8 cellular contexts compared by ENCODE assay signal in genomic region chrX:41559662-41560061, GRCh38.
DNase-seq lines count a peak whose midpoint lies in the region; ATAC-seq and TF ChIP-seq lines count a peak whose summit lies in the region.

No MANE protein-coding gene starts in this region.

- H3K27me3 Mint-ChIP-seq in HFFc6 (ENCODE audit: insufficient read depth), result no peaks in the 10 kb centered on the region; the same call in none of the 2 replicates

- TF ChIP-seq CTCF in A673 (conservative IDR thresholded peaks at IDR 0.05; ENCODE audit: low read depth, low read length) (no peak), HFFc6 (IDR thresholded peaks at IDR 0.05) (no peak), ascending aorta (IDR thresholded peaks at IDR 0.05) (no peak)

- H3K27me3 ChIP-seq in A673 (replicated peaks; ENCODE audit: insufficient read depth, low read depth, low read length, poor library complexity) (no peaks in the 10 kb centered on the region), ascending aorta (no peaks in the 10 kb centered on the region), mucosa of rectum (ENCODE audit: control insufficient read depth in 2 of 2, insufficient read depth in 2 of 2, low read length in 2 of 2) (peaks cover 3 to 9% of the 10 kb centered on the region in 2 donors)

- intact Hi-C loops in A673 (cut with micrococcal nuclease; ENCODE audit: unreplicated experiment) (loop anchor here (2.0 to 10.0 kb wide), 3 partner anchors 175 to 1995 kb away; no protein-coding TSS in a partner anchor), ascending aorta (cut with DNase I) (loop anchor here (5.0 kb wide), 4 partner anchors 148 to 533 kb away; no protein-coding TSS in a partner anchor)

- no peak for ATAC-seq in GM19351 (IDR thresholded peaks at IDR 0.05; ENCODE audit: unreplicated experiment)

- H3K27ac Mint-ChIP-seq in HFFc6, result peak overlapping the region; percentile 90

- POLR2A ChIA-PET in A673 (lab: Charles Lee; ENCODE audit: low non-redundant PET), result no interaction called here

- H3K27ac ChIP-seq in A673 (ENCODE audit: low read depth, low read length, poor library complexity, severe bottlenecking) (no peak overlapping the region), ascending aorta (peak overlapping the region; percentile 41 to 71), mucosa of rectum (ENCODE audit: low read depth in 2 of 2, low read length in 2 of 2) (peak overlapping the region; percentile 19 to 63)

- peak overlapping the region; percentile 78 for H3K4me3 Mint-ChIP-seq in HFFc6

- H3K4me3 ChIP-seq in A673 (ENCODE audit: low read depth, low read length, poor library complexity, severe bottlenecking), result no peak overlapping the region
- H3K4me3 ChIP-seq in ascending aorta, result no peak overlapping the region
- H3K4me3 ChIP-seq in mucosa of rectum (ENCODE audit: low read length in 2 of 2), result no peak overlapping the region

- CTCF ChIA-PET in A673 (lab: Charles Lee), result no interaction called here

- no peaks in the 10 kb centered on the region for H3K36me3 ChIP-seq in A673 (ENCODE audit: insufficient read depth, low read length, poor library complexity, severe bottlenecking)
- H3K36me3 ChIP-seq in ascending aorta, result no peaks in the 10 kb centered on the region
- peaks cover 0 to 3% of the 10 kb centered on the region in 2 donors for H3K36me3 ChIP-seq in mucosa of rectum (ENCODE audit: control insufficient read depth in 2 of 2, insufficient read depth in 2 of 2, low read length in 2 of 2)

- peaks cover 51% of the 10 kb centered on the region for H3K4me1 Mint-ChIP-seq in HFFc6 (ENCODE audit: low read depth)

- H3K9me3 ChIP-seq in A673 (ENCODE audit: low read depth, low read length, poor library complexity, severe bottlenecking), result no peaks in the 10 kb centered on the region
- no peaks in the 10 kb centered on the region for H3K9me3 ChIP-seq in ascending aorta
- no peaks in the 10 kb centered on the region for H3K9me3 ChIP-seq in mucosa of rectum (ENCODE audit: control insufficient read depth in 2 of 2, low read length in 2 of 2)

- no peak overlapping the region for H3K9ac ChIP-seq in mucosa of rectum (ENCODE audit: low read depth in 1 of 2, low read length in 2 of 2)

- H3K4me1 ChIP-seq in A673 (ENCODE audit: insufficient read depth, low read length, poor library complexity, severe bottlenecking) (peaks cover 12% of the 10 kb centered on the region), ascending aorta (no peaks in the 10 kb centered on the region), mucosa of rectum (ENCODE audit: control insufficient read depth in 2 of 2, insufficient read depth in 2 of 2, low read length in 2 of 2) (no peaks in the 10 kb centered on the region)

- no TSS peak for BruUV-seq in A673 (replicated peaks; lab: Mats Ljungman, UMichigan)

- DNase-seq in A673 (ENCODE audit: low spot score), result peak; percentile 39
- DNase-seq in HFFc6, result peak; percentile 2
- DNase-seq in ascending aorta (ENCODE audit: low spot score in 2 of 2), result no peak
- DNase-seq in NCI-H82 treated with DMSO at 0.1 percent for 48 hours (lab: John Stamatoyannopoulos, UW; ENCODE audit: unreplicated experiment), result no peak
- DNase-seq in SW480 (ENCODE audit: low spot score), result no peak
- DNase-seq in activated CD4-positive, CD25-positive, alpha-beta regulatory T cell (lab: John Stamatoyannopoulos, UW), result no peak

- H3K36me3 Mint-ChIP-seq in HFFc6 (ENCODE audit: low read depth), result no peaks in the 10 kb centered on the region

- H3K9me3 Mint-ChIP-seq in HFFc6, result no peaks in the 10 kb centered on the region

Comparison
In these comparisons a context has a peak if more than half of its experiments do, and no peak if none do; other contexts are left out.
1. DNase-seq: peak in A673 (single experiment) and HFFc6 (single experiment); none in ascending aorta (0 of 2), NCI-H82 treated with DMSO at 0.1 percent for 48 hours (single experiment), SW480 (single experiment) and activated CD4-positive, CD25-positive, alpha-beta regulatory T cell (0 of 4).